Comparison of ENCODE assay signal across 1 cellular context in genomic region chr6:37019065-37019450, GRCh38.
TF ChIP-seq lines count a peak whose summit lies in the region.

No MANE protein-coding gene starts in this region.

TF ChIP-seq in HEK293, 187 proteins besides CTCF, POLR2A, EP300 and RAD21 (continued from another document):
- 0 out of 2 replicates have a peak, but pooled peaks have one; percentile 10 for TF ChIP-seq PATZ1 (tag by site-specific recombination; IDR thresholded peaks at IDR 0.05)
